9 cellular contexts compared by ENCODE assay signal in the genomic region with DNA sequence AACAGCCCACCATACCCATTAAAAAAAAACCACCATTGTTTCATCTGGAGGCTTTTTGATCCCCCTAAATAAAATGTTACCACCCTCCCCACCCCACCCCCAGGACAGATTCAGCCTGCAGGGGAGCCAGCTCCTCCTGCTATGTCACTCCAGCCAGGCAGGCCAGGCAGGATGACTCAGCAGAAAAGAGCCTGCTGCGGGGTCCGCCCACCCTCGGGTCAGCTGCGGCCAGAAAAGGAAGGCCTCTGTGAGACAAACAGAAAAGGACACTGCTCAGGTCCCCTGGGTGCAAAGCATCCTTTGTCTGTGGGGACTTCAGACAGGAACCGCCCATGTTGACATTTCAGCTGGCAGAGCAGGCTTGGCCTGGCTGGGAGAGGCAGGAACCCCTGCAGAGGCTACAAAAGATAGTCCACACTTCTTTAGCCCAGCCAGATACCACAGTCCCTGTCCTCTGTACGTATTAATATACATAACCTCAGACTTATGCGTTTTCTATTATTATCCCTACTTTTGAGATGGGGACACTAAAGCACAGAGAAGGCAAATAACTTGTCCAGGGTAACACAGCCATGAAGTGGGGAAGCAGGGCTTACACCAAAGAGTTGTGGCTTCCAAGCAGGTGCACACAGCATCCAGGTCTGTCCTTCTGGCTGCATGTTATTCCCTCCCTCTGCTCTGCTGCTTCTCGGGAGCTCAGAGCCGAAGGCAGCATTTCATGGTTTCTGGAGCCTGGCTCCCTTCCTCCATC.
A peak's percentile ranks its signal among the peaks of the same experiment; 100 is the strongest.
DNase-seq lines count a peak whose midpoint lies in the region; ATAC-seq, FAIRE-seq and TF ChIP-seq lines count a peak whose summit lies in the region.
"Had no signal": no experiment of that assay in that cellular context is flagged by ENCODE, and none has a peak within 500 bp of the region (broad histone marks: within the 10 kb centered on the region; RNA-seq: fewer than 3 reads in every experiment).

No MANE protein-coding gene starts in this region.

- H3K4me1 Mint-ChIP-seq in Caco-2 (ENCODE audit: low read depth, unreplicated experiment): no peaks in the 10 kb centered on the region
- H3K4me1 Mint-ChIP-seq in mesothelial cell of epicardium: peaks cover 26% of the 10 kb centered on the region
- no peaks in the 10 kb centered on the region for H3K4me1 Mint-ChIP-seq in T-helper 2 cell treated with Interferon-gamma antibody and Interleukin-4, amounts not matched to agents 5 μg/mL and 100 μg/mL, for 36 hours (ENCODE audit: low read depth)

- no peaks in the 10 kb centered on the region for H3K36me3 Mint-ChIP-seq in Caco-2 (ENCODE audit: insufficient read depth, unreplicated experiment)
- H3K36me3 Mint-ChIP-seq in mesothelial cell of epicardium: no peaks in the 10 kb centered on the region
- H3K36me3 Mint-ChIP-seq in T-helper 2 cell treated with Interferon-gamma antibody and Interleukin-4, amounts not matched to agents 5 μg/mL and 100 μg/mL, for 36 hours (ENCODE audit: low read depth): no peaks in the 10 kb centered on the region

- CTCF ChIA-PET in Caco-2 (lab: Charles Lee): no interaction called here

- FAIRE-seq in RCC 7860 (lab: Jason Lieb, UNC): no peak

- H3K27me3 Mint-ChIP-seq in Caco-2 (ENCODE audit: insufficient read depth, unreplicated experiment): no peaks in the 10 kb centered on the region
- H3K27me3 Mint-ChIP-seq in mesothelial cell of epicardium (ENCODE audit: low read depth): no peaks in the 10 kb centered on the region
- no peaks in the 10 kb centered on the region for H3K27me3 Mint-ChIP-seq in T-helper 2 cell treated with Interferon-gamma antibody and Interleukin-4, amounts not matched to agents 5 μg/mL and 100 μg/mL, for 36 hours (ENCODE audit: low read depth)

- DNase-seq in Caco-2: peak; percentile 5 to 38
- peak; percentile 61 for DNase-seq in RCC 7860 (ENCODE audit: low spot score)
- DNase-seq in epithelial cell of esophagus (ENCODE audit: low read depth): peak; percentile 71
- DNase-seq in mesothelial cell of epicardium (ENCODE audit: low spot score in 2 of 2, unreplicated experiment in 2 of 2): peak in 1 of 2 experiments; percentile 42
- DNase-seq in activated CD4-positive, alpha-beta T cell treated with anti-CD3 and anti-CD28 coated beads for 1 hour: no peak
- no peak for DNase-seq in T-helper 2 cell treated with Interferon-gamma antibody and Interleukin-4, amounts not matched to agents 5 μg/mL and 100 μg/mL, for 36 hours (ENCODE audit: low spot score)

- H3K27me3 ChIP-seq in Caco-2 (replicated peaks; ENCODE audit: control insufficient read depth, insufficient read depth, low read length): no peaks in the 10 kb centered on the region

- no peak for TF ChIP-seq CTCF in Caco-2 (IDR thresholded peaks at IDR 0.05; ENCODE audit: insufficient read depth in 1 of 2, low read depth in 1 of 2, low read length in 1 of 2, severe bottlenecking in 1 of 2, unreplicated experiment in 1 of 2)
- no peak for TF ChIP-seq CTCF in epithelial cell of esophagus (IDR thresholded peaks at IDR 0.05; ENCODE audit: insufficient read depth, low read depth, low read length, missing control alignments)
- TF ChIP-seq CTCF in mesothelial cell of epicardium (IDR thresholded peaks at IDR 0.05; ENCODE audit: unreplicated experiment): no peak

- H3K36me3 ChIP-seq in Caco-2 (ENCODE audit: control insufficient read depth, insufficient read depth, low read length): no peaks in the 10 kb centered on the region

- H3K9me3 Mint-ChIP-seq in Caco-2 (ENCODE audit: unreplicated experiment) (no peaks in the 10 kb centered on the region), mesothelial cell of epicardium (no peaks in the 10 kb centered on the region)
- H3K9me3 Mint-ChIP-seq in T-helper 2 cell treated with Interferon-gamma antibody and Interleukin-4, amounts not matched to agents 5 μg/mL and 100 μg/mL, for 36 hours: no peaks in the 10 kb centered on the region

- intact Hi-C loops in Caco-2 (cut with micrococcal nuclease; ENCODE audit: unreplicated experiment): no loop called here

- H3K4me3 ChIP-seq in Caco-2 (ENCODE audit: low read depth, low read length) (no peak overlapping the region), epithelial cell of esophagus (ENCODE audit: low read length) (no peak overlapping the region)

- POLR2A ChIA-PET in Caco-2 (lab: Charles Lee): no interaction called here

- no peaks in the 10 kb centered on the region for H3K4me1 ChIP-seq in Caco-2

- H3K27ac Mint-ChIP-seq in Caco-2 (ENCODE audit: unreplicated experiment) (no peak overlapping the region), mesothelial cell of epicardium (peak overlapping the region; percentile 55)
- no peak overlapping the region for H3K27ac Mint-ChIP-seq in T-helper 2 cell treated with Interferon-gamma antibody and Interleukin-4, amounts not matched to agents 5 μg/mL and 100 μg/mL, for 36 hours

- H3K9me3 ChIP-seq in Caco-2: no peaks in the 10 kb centered on the region

- H3K4me3 Mint-ChIP-seq in Caco-2 (ENCODE audit: unreplicated experiment) (no peak overlapping the region), mesothelial cell of epicardium (no peak overlapping the region)
- H3K4me3 Mint-ChIP-seq in T-helper 2 cell treated with Interferon-gamma antibody and Interleukin-4, amounts not matched to agents 5 μg/mL and 100 μg/mL, for 36 hours: no peak overlapping the region

- peak; percentile 59 for ATAC-seq in GM21381 (IDR thresholded peaks at IDR 0.05; ENCODE audit: unreplicated experiment)
- ATAC-seq in HG03460 (IDR thresholded peaks at IDR 0.05; ENCODE audit: unreplicated experiment): peak; percentile 74
- ATAC-seq: Panc1 had no signal

- BruUV-seq in Caco-2 (replicated peaks; lab: Mats Ljungman, UMichigan): no TSS peak

Comparison
In these comparisons a context has a peak if more than half of its experiments do, and no peak if none do; other contexts are left out.
1. DNase-seq: peak in Caco-2 (2 of 2), RCC 7860 (single experiment) and epithelial cell of esophagus (single experiment); none in activated CD4-positive, alpha-beta T cell treated with anti-CD3 and anti-CD28 coated beads for 1 hour (single experiment) and T-helper 2 cell treated with Interferon-gamma antibody and Interleukin-4, amounts not matched to agents 5 μg/mL and 100 μg/mL, for 36 hours (single experiment).